12 cellular contexts compared by ENCODE assay signal in the genomic region with DNA sequence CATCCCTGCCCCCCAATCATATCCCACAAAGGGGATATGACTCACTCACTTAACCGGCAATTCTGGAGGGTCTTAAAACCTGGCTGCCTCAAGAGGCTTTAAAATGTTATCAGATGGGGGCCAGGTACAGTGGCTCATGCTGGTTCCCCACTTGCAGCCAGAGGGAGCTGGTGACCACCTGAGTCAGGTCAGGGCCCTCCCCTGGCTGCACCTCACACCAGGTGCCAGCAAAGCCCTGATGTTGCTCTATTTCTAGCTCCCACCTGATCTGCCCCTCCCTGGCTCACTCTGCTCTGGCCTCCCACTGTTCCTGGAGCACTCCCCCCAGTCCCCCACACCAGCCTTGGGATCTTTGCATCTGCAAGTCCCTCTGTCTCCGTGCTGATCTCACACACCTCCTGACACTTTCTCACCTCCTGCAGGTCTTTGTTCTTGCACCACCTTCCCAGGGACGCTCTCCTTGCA. TPM values are rescaled to one million over a fixed set of nuclear protein-coding genes. Genes with fewer than 3 reads are reported as not detected.
A peak's percentile ranks its signal among the peaks of the same experiment; 100 is the strongest.
DNase-seq lines count a peak whose midpoint lies in the region; ATAC-seq and TF ChIP-seq lines count a peak whose summit lies in the region.
"Had no signal": no experiment of that assay in that cellular context is flagged by ENCODE, and none has a peak within 500 bp of the region (broad histone marks: within the 10 kb centered on the region; RNA-seq: fewer than 3 reads in every experiment).

No MANE protein-coding gene starts in this region.

- H3K27me3 Mint-ChIP-seq in endodermal cell (ENCODE audit: insufficient read depth) = no peaks in the 10 kb centered on the region
- no peaks in the 10 kb centered on the region for H3K27me3 Mint-ChIP-seq in activated T-cell treated with anti-CD3 and anti-CD28 coated beads, Interleukin-2, amount 50 U/mL, for 24 hours

- H3K4me3 ChIP-seq in endodermal cell (ENCODE audit: low read length) = no peak overlapping the region
- no peak overlapping the region for H3K4me3 ChIP-seq in retinal pigment epithelial cell (ENCODE audit: low read length)
- no peak overlapping the region for H3K4me3 ChIP-seq in upper lobe of left lung

- H3K27ac ChIP-seq in endodermal cell (ENCODE audit: low read depth, low read length) = no peak overlapping the region
- H3K27ac ChIP-seq in upper lobe of left lung = no peak overlapping the region

- no peak for TF ChIP-seq POLR2A in upper lobe of left lung (IDR thresholded peaks at IDR 0.05)

- H3K4me1 ChIP-seq in endodermal cell (ENCODE audit: control insufficient read depth, insufficient read depth, low read length) (no peaks in the 10 kb centered on the region), upper lobe of left lung (no peaks in the 10 kb centered on the region)

- H3K9me3 ChIP-seq in endodermal cell (ENCODE audit: control insufficient read depth, low read length) (no peaks in the 10 kb centered on the region), upper lobe of left lung (no peaks in the 10 kb centered on the region)

- H3K36me3 ChIP-seq in endodermal cell (ENCODE audit: control insufficient read depth, insufficient read depth, low read length) (no peaks in the 10 kb centered on the region), upper lobe of left lung (no peaks in the 10 kb centered on the region)

- H3K9me3 Mint-ChIP-seq in endodermal cell = no peaks in the 10 kb centered on the region
- H3K9me3 Mint-ChIP-seq in activated T-cell treated with anti-CD3 and anti-CD28 coated beads, Interleukin-2, amount 50 U/mL, for 24 hours = no peaks in the 10 kb centered on the region

- H3K27me3 ChIP-seq in endodermal cell (ENCODE audit: control insufficient read depth, insufficient read depth, low read length, poor library complexity, severe bottlenecking) (no peaks in the 10 kb centered on the region), upper lobe of left lung (no peaks in the 10 kb centered on the region)

- no peak for ATAC-seq in upper lobe of left lung (ENCODE audit: low FRiP score in 2 of 2)

- DNase-seq in DMS79 treated with DMSO at 0.1 percent for 48 hours (lab: John Stamatoyannopoulos, UW) (peak; percentile 34), DMS79 (lab: John Stamatoyannopoulos, UW) (no peak), NCI-H345 treated with DMSO at 0.1 percent for 48 hours (lab: John Stamatoyannopoulos, UW; ENCODE audit: unreplicated experiment) (peak; percentile 76), endodermal cell (peak; percentile 96), retinal pigment epithelial cell (ENCODE audit: low read depth) (no peak), upper lobe of left lung (no peak), UCSD-AML1 (lab: John Stamatoyannopoulos, UW; ENCODE audit: unreplicated experiment) (no peak)
- no peak for DNase-seq in activated T-cell treated with anti-CD3 and anti-CD28 coated beads, Interleukin-2, amount 50 U/mL, for 24 hours
- DNase-seq: erythroblast, nucleus accumbens had no signal

- peak; percentile 84 for TF ChIP-seq CTCF in endodermal cell (conservative IDR thresholded peaks at IDR 0.05)
- peak; percentile 58 for TF ChIP-seq CTCF in retinal pigment epithelial cell (conservative IDR thresholded peaks at IDR 0.05; ENCODE audit: low read depth, low read length)
- no peak for TF ChIP-seq CTCF in upper lobe of left lung (IDR thresholded peaks at IDR 0.05)

- H3K36me3 Mint-ChIP-seq in endodermal cell (ENCODE audit: low read depth) = peaks cover 15% of the 10 kb centered on the region
- H3K36me3 Mint-ChIP-seq in activated T-cell treated with anti-CD3 and anti-CD28 coated beads, Interleukin-2, amount 50 U/mL, for 24 hours (ENCODE audit: low read depth) = no peaks in the 10 kb centered on the region

- 0 to 8% methylated on average over 2 to 3 of the region's 3 CpGs for WGBS in endodermal cell (ENCODE audit: insufficient coverage in 1 of 2, insufficient read length in 1 of 2), 2 experiments
- WGBS in upper lobe of left lung, 2 donors = 36 to 59% methylated on average over 3 of the region's 3 CpGs

- peak overlapping the region; percentile 92 for H3K27ac Mint-ChIP-seq in endodermal cell
- no peak overlapping the region for H3K27ac Mint-ChIP-seq in activated T-cell treated with anti-CD3 and anti-CD28 coated beads, Interleukin-2, amount 50 U/mL, for 24 hours

- peaks cover 20% of the 10 kb centered on the region for H3K4me1 Mint-ChIP-seq in endodermal cell
- H3K4me1 Mint-ChIP-seq in activated T-cell treated with anti-CD3 and anti-CD28 coated beads, Interleukin-2, amount 50 U/mL, for 24 hours (ENCODE audit: low read depth) = no peaks in the 10 kb centered on the region

- H3K9ac ChIP-seq in endodermal cell (ENCODE audit: extremely low read depth, low read length, poor library complexity, severe bottlenecking) = no peak overlapping the region

- TF ChIP-seq EP300 in upper lobe of left lung (IDR thresholded peaks at IDR 0.05) = no peak

- peak overlapping the region; percentile 9 for H3K4me3 Mint-ChIP-seq in endodermal cell
- no peak overlapping the region for H3K4me3 Mint-ChIP-seq in activated T-cell treated with anti-CD3 and anti-CD28 coated beads, Interleukin-2, amount 50 U/mL, for 24 hours

RNA-seq across cellular contexts. Expression of a gene that starts 14.2 kb away (rescaled TPM):
- total RNA-seq in endodermal cell = 10 to 100 TPM; 29.0 to 49.6 TPM
- polyA plus RNA-seq in endodermal cell (2013, experiment 1 of 2) = 2.7 TPM
- polyA plus RNA-seq in endodermal cell (2013, experiment 2 of 2) = 2.8 TPM
- total RNA-seq in upper lobe of left lung = 10 to 100 TPM; 15.9 to 54.5 (median 41.1) TPM
- total RNA-seq: A172, RPMI7951 had no signal

RNA-seq across cellular contexts. Expression of a gene that starts 25.5 kb away (rescaled TPM):
- 1 to 10 TPM; 1.4 to 1.5 TPM for total RNA-seq in endodermal cell
- 1.7 TPM for polyA plus RNA-seq in endodermal cell (2013, experiment 1 of 2)
- polyA plus RNA-seq in endodermal cell (2013, experiment 2 of 2) = 2.5 TPM
- total RNA-seq in upper lobe of left lung = 10 to 100 TPM in 1 of 6 donors, 1 to 10 TPM in 5; 2.9 to 13.1 (median 6.9) TPM

RNA-seq across cellular contexts. Expression of a gene that starts 55.6 kb away (rescaled TPM):
- total RNA-seq in endodermal cell (100 to 1,000 TPM; 115 to 137 TPM), upper lobe of left lung (100 to 1,000 TPM in 4 of 6 donors, 10 to 100 TPM in 2; 85.1 to 206 (median 119) TPM)
- polyA plus RNA-seq in endodermal cell (2013, experiment 1 of 2) = 101 TPM
- 87.3 TPM for polyA plus RNA-seq in endodermal cell (2013, experiment 2 of 2)

RNA-seq across cellular contexts. Expression of a gene that starts 59.9 kb away (rescaled TPM):
- total RNA-seq in endodermal cell (not detected), upper lobe of left lung (100 to 1,000 TPM in 5 of 6 donors, 10 to 100 TPM in 1; 94.3 to 236 (median 195) TPM)
- polyA plus RNA-seq in endodermal cell (2013, experiment 1 of 2) = not detected
- polyA plus RNA-seq in endodermal cell (2013, experiment 2 of 2) = 0.99 TPM

Comparison
In these comparisons a context has a peak if more than half of its experiments do, and no peak if none do; other contexts are left out.
1. DNase-seq: peak in DMS79 treated with DMSO at 0.1 percent for 48 hours (single experiment), NCI-H345 treated with DMSO at 0.1 percent for 48 hours (single experiment) and endodermal cell (single experiment); none in DMS79 (single experiment), retinal pigment epithelial cell (single experiment), upper lobe of left lung (0 of 2), UCSD-AML1 (single experiment) and activated T-cell treated with anti-CD3 and anti-CD28 coated beads, Interleukin-2, amount 50 U/mL, for 24 hours (single experiment).
2. CTCF ChIP-seq: peak in endodermal cell (single experiment) and retinal pigment epithelial cell (single experiment); none in upper lobe of left lung (0 of 6).